In genomic region chr15:48631191-48631770, GRCh38 we compare ENCODE assay signal across 1 cellular context.
TF ChIP-seq lines count a peak whose summit lies in the region.

No MANE protein-coding gene starts in this region.

TF ChIP-seq in HepG2, 621 proteins besides CTCF, POLR2A, EP300 and RAD21:
- no peak for TF ChIP-seq ZNF780A (CRISPR knock-in tag; IDR thresholded peaks at IDR 0.05)
- TF ChIP-seq MNT (IDR thresholded peaks at IDR 0.05), result peak; percentile 74
